20 cellular contexts compared by ENCODE assay signal in the genomic region with DNA sequence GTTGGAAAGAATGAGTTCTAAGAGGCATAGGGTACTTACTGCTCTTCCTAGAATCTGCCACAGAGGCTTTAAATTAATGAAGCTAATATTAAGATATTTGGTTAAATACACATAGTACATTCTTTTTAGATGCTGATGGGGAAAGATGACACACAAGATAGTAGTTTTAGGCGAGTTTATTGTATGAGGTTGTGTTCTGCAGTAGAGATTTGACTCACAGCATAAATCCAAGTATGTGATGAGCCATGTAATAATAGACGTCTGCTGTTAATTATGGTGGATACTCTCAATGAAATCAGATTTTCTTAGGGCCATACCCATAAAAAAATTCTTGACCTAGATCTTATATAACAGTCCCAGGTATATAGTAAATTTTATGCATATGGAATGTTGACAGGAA.
"Had no signal": no experiment of that assay in that cellular context is flagged by ENCODE, and none has a peak within 500 bp of the region (broad histone marks: within the 10 kb centered on the region; RNA-seq: fewer than 3 reads in every experiment).

No MANE protein-coding gene starts in this region.

- H3K9me3 ChIP-seq: gastroesophageal sphincter, left lung, lower lobe of right lung, neutrophil, sigmoid colon, stomach, thoracic aorta, transverse colon had no signal

- ATAC-seq: esophagus mucosa, gastroesophageal sphincter, left lung, lower lobe of right lung had no signal

- H3K36me3 ChIP-seq: gastroesophageal sphincter, left lung, lower lobe of right lung, neutrophil, sigmoid colon, stomach, thoracic aorta, transverse colon had no signal

- DNase-seq: effector memory CD4-positive, alpha-beta T cell; glutamatergic neuron; immature natural killer cell; left lung; lower lobe of right lung; nephron progenitor cell; posterior cingulate gyrus; sigmoid colon; stimulated activated CD4-positive, alpha-beta T cell treated with anti-CD3 and anti-CD28 coated beads, Interleukin-2, amount 100 ng/mL, for 24 hours; stimulated activated naive CD4-positive, alpha-beta T cell; stomach; substantia nigra; transverse colon had no signal

- H3K4me3 ChIP-seq: gastroesophageal sphincter, left lung, lower lobe of right lung, sigmoid colon, skin epidermis, stomach, thoracic aorta, transverse colon had no signal

- FAIRE-seq: endometrium, keratinocyte had no signal

- H3K27ac ChIP-seq: left lung, lower lobe of right lung, neutrophil, sigmoid colon, skin epidermis, stomach, thoracic aorta, transverse colon had no signal

- H3K27me3 ChIP-seq: gastroesophageal sphincter, left lung, sigmoid colon, stomach, transverse colon had no signal
